Comparison of ENCODE assay signal across 1 cellular context in the genomic region with DNA sequence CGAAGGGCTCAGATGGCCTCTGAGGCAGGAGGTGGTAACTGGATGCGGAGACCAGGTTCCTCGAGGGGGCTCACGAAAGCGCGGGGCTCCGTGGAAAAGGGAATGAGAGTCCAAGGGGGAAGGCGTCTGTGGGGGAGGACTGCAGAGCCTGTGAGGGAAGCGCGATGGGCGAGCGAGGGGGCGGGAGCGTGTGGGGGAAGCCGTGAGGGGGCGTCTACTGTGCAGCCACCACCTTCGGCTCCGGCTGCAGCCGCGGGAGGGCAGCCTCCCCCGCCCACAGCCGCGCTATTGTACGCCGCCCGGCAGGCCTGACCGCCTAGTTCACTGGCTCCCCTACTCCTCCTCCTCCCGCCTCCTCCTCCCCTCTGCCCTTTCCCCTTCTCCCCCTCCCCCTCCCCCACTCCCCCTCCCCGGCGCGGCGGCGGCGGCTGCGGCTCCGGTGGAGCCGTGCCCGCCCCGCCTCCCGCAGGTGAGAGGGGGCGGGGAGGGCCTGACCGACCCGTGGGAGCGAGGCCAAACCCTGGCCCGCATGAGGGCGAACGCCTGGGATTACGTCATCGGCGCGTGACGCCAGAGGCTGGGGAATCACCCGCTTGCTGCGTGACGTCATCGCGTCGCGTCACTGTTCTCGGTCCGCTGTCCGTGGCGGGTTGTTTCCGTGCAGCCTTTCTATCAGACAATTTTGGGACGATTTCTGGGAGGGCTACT.
A peak's percentile ranks its signal among the peaks of the same experiment; 100 is the strongest.
TF ChIP-seq lines count a peak whose summit lies in the region.

Gene PAK1, minus strand, starts transcription at position 294 of the 708 bp plus-strand sequence. CDS start 81,574 bp downstream, outside the sequence.

TF ChIP-seq in HEK293, 187 proteins besides CTCF, POLR2A, EP300 and RAD21 (continued from another document and continues in another):
- peak; percentile 93 for TF ChIP-seq ZNF280D (tag by site-specific recombination; IDR thresholded peaks at IDR 0.05)
- peak; percentile 89 for TF ChIP-seq ZEB2 (tag by site-specific recombination; IDR thresholded peaks at IDR 0.05)
- no peak for TF ChIP-seq ZNF184 (tag by site-specific recombination; IDR thresholded peaks at IDR 0.05)
- no peak for TF ChIP-seq ZNF266 (tag by site-specific recombination; IDR thresholded peaks at IDR 0.05; ENCODE audit: low read depth)
- peak; percentile 95 for TF ChIP-seq ZFHX2 (tag by site-specific recombination; conservative IDR thresholded peaks at IDR 0.05)
- no peak for TF ChIP-seq ZNF704 (tag by site-specific recombination; IDR thresholded peaks at IDR 0.05)
- TF ChIP-seq, protein P1, sequence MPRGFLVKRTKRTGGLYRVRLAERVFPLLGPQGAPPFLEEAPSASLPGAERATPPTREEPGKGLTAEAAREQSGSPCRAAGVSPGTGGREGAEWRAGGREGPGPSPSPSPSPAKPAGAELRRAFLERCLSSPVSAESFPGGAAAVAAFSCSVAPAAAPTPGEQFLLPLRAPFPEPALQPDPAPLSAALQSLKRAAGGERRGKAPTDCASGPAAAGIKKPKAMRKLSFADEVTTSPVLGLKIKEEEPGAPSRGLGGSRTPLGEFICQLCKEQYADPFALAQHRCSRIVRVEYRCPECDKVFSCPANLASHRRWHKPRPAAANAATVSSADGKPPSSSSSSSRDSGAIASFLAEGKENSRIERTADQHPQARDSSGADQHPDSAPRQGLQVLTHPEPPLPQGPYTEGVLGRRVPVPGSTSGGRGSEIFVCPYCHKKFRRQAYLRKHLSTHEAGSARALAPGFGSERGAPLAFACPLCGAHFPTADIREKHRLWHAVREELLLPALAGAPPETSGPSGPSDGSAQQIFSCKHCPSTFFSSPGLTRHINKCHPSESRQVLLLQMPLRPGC (tag by site-specific recombination; IDR thresholded peaks at IDR 0.05) = 0 out of 2 replicates have a peak, but pooled peaks have one; percentile 58
- TF ChIP-seq ZNF629 (tag by site-specific recombination; IDR thresholded peaks at IDR 0.05) = peak; percentile 100
- TF ChIP-seq ZNF10 (tag by site-specific recombination; IDR thresholded peaks at IDR 0.05) = no peak
- TF ChIP-seq KLF9 (tag by site-specific recombination; IDR thresholded peaks at IDR 0.05; ENCODE audit: low read depth) = peak; percentile 71; the same call in 1 of the 2 replicates
- TF ChIP-seq KLF8 (tag by site-specific recombination; IDR thresholded peaks at IDR 0.05) = peak; percentile 70
- peak; percentile 70; the same call in 1 of the 2 replicates for TF ChIP-seq ZNF76 (tag by site-specific recombination; IDR thresholded peaks at IDR 0.05; ENCODE audit: borderline replicate concordance, low read depth)
- no peak for TF ChIP-seq ZNF785 (tag by site-specific recombination; IDR thresholded peaks at IDR 0.05)
- TF ChIP-seq, protein P2, sequence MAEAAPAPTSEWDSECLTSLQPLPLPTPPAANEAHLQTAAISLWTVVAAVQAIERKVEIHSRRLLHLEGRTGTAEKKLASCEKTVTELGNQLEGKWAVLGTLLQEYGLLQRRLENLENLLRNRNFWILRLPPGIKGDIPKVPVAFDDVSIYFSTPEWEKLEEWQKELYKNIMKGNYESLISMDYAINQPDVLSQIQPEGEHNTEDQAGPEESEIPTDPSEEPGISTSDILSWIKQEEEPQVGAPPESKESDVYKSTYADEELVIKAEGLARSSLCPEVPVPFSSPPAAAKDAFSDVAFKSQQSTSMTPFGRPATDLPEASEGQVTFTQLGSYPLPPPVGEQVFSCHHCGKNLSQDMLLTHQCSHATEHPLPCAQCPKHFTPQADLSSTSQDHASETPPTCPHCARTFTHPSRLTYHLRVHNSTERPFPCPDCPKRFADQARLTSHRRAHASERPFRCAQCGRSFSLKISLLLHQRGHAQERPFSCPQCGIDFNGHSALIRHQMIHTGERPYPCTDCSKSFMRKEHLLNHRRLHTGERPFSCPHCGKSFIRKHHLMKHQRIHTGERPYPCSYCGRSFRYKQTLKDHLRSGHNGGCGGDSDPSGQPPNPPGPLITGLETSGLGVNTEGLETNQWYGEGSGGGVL (tag by site-specific recombination; IDR thresholded peaks at IDR 0.05) = peak; percentile 96
- peak; percentile 83; the same call in 1 of the 2 replicates for TF ChIP-seq ZNF391 (tag by site-specific recombination; IDR thresholded peaks at IDR 0.05; ENCODE audit: borderline replicate concordance, low read depth)
- TF ChIP-seq ZNF513 (tag by site-specific recombination; IDR thresholded peaks at IDR 0.05) = no peak
- no peak for TF ChIP-seq ZBTB7A (tag by site-specific recombination; IDR thresholded peaks at IDR 0.05; ENCODE audit: low read depth)
- TF ChIP-seq HOXD13 (CRISPR knock-in tag; IDR thresholded peaks at IDR 0.05; ENCODE audit: borderline replicate concordance) = no peak
- TF ChIP-seq ZNF132 (tag by site-specific recombination; IDR thresholded peaks at IDR 0.05; ENCODE audit: borderline replicate concordance) = no peak
- TF ChIP-seq ZNF341 (tag by site-specific recombination; IDR thresholded peaks at IDR 0.05; ENCODE audit: low read depth) = peak; percentile 68
- peak; percentile 31 for TF ChIP-seq ZBTB26 (tag by site-specific recombination; optimal IDR thresholded peaks at IDR 0.05)
- peak; percentile 15; the same call in 1 of the 2 replicates for TF ChIP-seq ZNF639 (tag by site-specific recombination; IDR thresholded peaks at IDR 0.05)
- TF ChIP-seq ZBTB21 (tag by site-specific recombination; IDR thresholded peaks at IDR 0.05) = peak; percentile 100
- TF ChIP-seq KLF17 (tag by site-specific recombination; IDR thresholded peaks at IDR 0.05) = peak; percentile 87
- no peak for TF ChIP-seq ZNF621 (tag by site-specific recombination; IDR thresholded peaks at IDR 0.05)
- TF ChIP-seq GLI4 (tag by site-specific recombination; IDR thresholded peaks at IDR 0.05) = no peak
- TF ChIP-seq ZNF610 (tag by site-specific recombination; IDR thresholded peaks at IDR 0.05; ENCODE audit: borderline replicate concordance) = no peak
- TF ChIP-seq, protein P3, sequence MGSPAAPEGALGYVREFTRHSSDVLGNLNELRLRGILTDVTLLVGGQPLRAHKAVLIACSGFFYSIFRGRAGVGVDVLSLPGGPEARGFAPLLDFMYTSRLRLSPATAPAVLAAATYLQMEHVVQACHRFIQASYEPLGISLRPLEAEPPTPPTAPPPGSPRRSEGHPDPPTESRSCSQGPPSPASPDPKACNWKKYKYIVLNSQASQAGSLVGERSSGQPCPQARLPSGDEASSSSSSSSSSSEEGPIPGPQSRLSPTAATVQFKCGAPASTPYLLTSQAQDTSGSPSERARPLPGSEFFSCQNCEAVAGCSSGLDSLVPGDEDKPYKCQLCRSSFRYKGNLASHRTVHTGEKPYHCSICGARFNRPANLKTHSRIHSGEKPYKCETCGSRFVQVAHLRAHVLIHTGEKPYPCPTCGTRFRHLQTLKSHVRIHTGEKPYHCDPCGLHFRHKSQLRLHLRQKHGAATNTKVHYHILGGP (tag by site-specific recombination; IDR thresholded peaks at IDR 0.05) = no peak
- TF ChIP-seq, protein P4, sequence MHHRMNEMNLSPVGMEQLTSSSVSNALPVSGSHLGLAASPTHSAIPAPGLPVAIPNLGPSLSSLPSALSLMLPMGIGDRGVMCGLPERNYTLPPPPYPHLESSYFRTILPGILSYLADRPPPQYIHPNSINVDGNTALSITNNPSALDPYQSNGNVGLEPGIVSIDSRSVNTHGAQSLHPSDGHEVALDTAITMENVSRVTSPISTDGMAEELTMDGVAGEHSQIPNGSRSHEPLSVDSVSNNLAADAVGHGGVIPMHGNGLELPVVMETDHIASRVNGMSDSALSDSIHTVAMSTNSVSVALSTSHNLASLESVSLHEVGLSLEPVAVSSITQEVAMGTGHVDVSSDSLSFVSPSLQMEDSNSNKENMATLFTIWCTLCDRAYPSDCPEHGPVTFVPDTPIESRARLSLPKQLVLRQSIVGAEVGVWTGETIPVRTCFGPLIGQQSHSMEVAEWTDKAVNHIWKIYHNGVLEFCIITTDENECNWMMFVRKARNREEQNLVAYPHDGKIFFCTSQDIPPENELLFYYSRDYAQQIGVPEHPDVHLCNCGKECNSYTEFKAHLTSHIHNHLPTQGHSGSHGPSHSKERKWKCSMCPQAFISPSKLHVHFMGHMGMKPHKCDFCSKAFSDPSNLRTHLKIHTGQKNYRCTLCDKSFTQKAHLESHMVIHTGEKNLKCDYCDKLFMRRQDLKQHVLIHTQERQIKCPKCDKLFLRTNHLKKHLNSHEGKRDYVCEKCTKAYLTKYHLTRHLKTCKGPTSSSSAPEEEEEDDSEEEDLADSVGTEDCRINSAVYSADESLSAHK (tag by site-specific recombination; IDR thresholded peaks at IDR 0.05) = peak; percentile 26; the same call in 1 of the 2 replicates
- no peak for TF ChIP-seq ZNF138 (tag by site-specific recombination; IDR thresholded peaks at IDR 0.05; ENCODE audit: borderline replicate concordance)
- TF ChIP-seq, protein P5, sequence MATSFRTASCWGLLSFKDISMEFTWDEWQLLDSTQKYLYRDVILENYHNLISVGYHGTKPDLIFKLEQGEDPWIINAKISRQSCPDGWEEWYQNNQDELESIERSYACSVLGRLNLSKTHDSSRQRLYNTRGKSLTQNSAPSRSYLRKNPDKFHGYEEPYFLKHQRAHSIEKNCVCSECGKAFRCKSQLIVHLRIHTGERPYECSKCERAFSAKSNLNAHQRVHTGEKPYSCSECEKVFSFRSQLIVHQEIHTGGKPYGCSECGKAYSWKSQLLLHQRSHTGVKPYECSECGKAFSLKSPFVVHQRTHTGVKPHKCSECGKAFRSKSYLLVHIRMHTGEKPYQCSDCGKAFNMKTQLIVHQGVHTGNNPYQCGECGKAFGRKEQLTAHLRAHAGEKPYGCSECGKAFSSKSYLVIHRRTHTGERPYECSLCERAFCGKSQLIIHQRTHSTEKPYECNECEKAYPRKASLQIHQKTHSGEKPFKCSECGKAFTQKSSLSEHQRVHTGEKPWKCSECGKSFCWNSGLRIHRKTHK (tag by site-specific recombination; IDR thresholded peaks at IDR 0.05) = no peak
- no peak for TF ChIP-seq ZNF626 (tag by site-specific recombination; IDR thresholded peaks at IDR 0.05)
- peak; percentile 5; the same call in 1 of the 2 replicates for TF ChIP-seq ZIC2 (tag by site-specific recombination; IDR thresholded peaks at IDR 0.05)
